Comparison of ENCODE assay signal across 9 cellular contexts in genomic region chr16:71847096-71847495, GRCh38. TPM values are rescaled to one million over a fixed set of nuclear protein-coding genes. Genes with fewer than 3 reads are reported as not detected.
A peak's percentile ranks its signal among the peaks of the same experiment; 100 is the strongest.
DNase-seq lines count a peak whose midpoint lies in the region; ATAC-seq, FAIRE-seq and TF ChIP-seq lines count a peak whose summit lies in the region.
"Had no signal": no experiment of that assay in that cellular context is flagged by ENCODE, and none has a peak within 500 bp of the region (broad histone marks: within the 10 kb centered on the region; RNA-seq: fewer than 3 reads in every experiment).

No MANE protein-coding gene starts in this region.

- WGBS in A549 (ENCODE audit: missing lambda C conversion rate) = 64% methylated on average over 3 of the region's 3 CpGs

- no peak for TF ChIP-seq RAD21 in A549 (conservative IDR thresholded peaks at IDR 0.05 in 1 of 2, IDR thresholded peaks at IDR 0.05 in 1 of 2)

- H3K27ac Mint-ChIP-seq in brain = peak overlapping the region; percentile 58 to 88 (median 73)
- peak overlapping the region; percentile 94 for H3K27ac Mint-ChIP-seq in mesothelial cell of epicardium

- peaks cover 7% of the 10 kb centered on the region for H3K4me1 ChIP-seq in A549

- FAIRE-seq in A549 (lab: Jason Lieb, UNC) = no peak
- FAIRE-seq: colon had no signal

- no peak for TF ChIP-seq CTCF in A549 (IDR thresholded peaks at IDR 0.05)
- TF ChIP-seq CTCF in HL-60 (IDR thresholded peaks at IDR 0.05; ENCODE audit: insufficient read depth, low read length) = no peak
- no peak for TF ChIP-seq CTCF in brain (conservative IDR thresholded peaks at IDR 0.05)
- no peak for TF ChIP-seq CTCF in mesothelial cell of epicardium (IDR thresholded peaks at IDR 0.05; ENCODE audit: unreplicated experiment)

- POLR2A ChIA-PET in A549 (lab: Yijun Ruan, JAX) = interaction anchor here (1.0 kb wide), 1 partner anchor 47 kb away, joined by 4 read pairs; no protein-coding TSS in a partner anchor

- no peaks in the 10 kb centered on the region for H3K9me3 Mint-ChIP-seq in brain
- no peaks in the 10 kb centered on the region for H3K9me3 Mint-ChIP-seq in mesothelial cell of epicardium

- no peak for TF ChIP-seq POLR2A in A549 (IDR thresholded peaks at IDR 0.05; ENCODE audit: low read length)

- H3K36me3 Mint-ChIP-seq in brain (peaks cover 31% of the 10 kb centered on the region), mesothelial cell of epicardium (peaks cover 22% of the 10 kb centered on the region)

- H3K27me3 Mint-ChIP-seq in brain (no peaks in the 10 kb centered on the region), mesothelial cell of epicardium (ENCODE audit: low read depth) (no peaks in the 10 kb centered on the region)

- H3K4me3 Mint-ChIP-seq in brain = peak overlapping the region; percentile 88 to 96 (median 95)
- peak overlapping the region; percentile 89 for H3K4me3 Mint-ChIP-seq in mesothelial cell of epicardium

- peaks cover 18% of the 10 kb centered on the region for H3K4me1 Mint-ChIP-seq in brain
- peaks cover 14% of the 10 kb centered on the region for H3K4me1 Mint-ChIP-seq in mesothelial cell of epicardium

- CTCF ChIA-PET in A549 (lab: Yijun Ruan, JAX) = interaction anchor here (1.2 to 2.4 kb wide), 2 partner anchors 35 to 114 kb away, joined by 3 to 11 read pairs; no protein-coding TSS in a partner anchor

- no peak for DNase-seq in A549 (ENCODE audit: low read depth in 1 of 2, low spot score in 1 of 2)
- DNase-seq in HL-60 (ENCODE audit: low read depth in 1 of 2, low spot score in 1 of 2) = no peak
- no peak for DNase-seq in mesothelial cell of epicardium (ENCODE audit: low spot score in 2 of 2, unreplicated experiment in 2 of 2)
- no peak for DNase-seq in stimulated activated naive CD4-positive, alpha-beta T cell (lab: John Stamatoyannopoulos, UW)
- no peak for DNase-seq in NCI-H2029 treated with DMSO at 0.1 percent for 48 hours (lab: John Stamatoyannopoulos, UW)
- DNase-seq in occipital lobe (lab: John Stamatoyannopoulos, UW) = no peak

- H3K9me3 ChIP-seq in A549 = no peaks in the 10 kb centered on the region

- H3K4me3 ChIP-seq in A549 (peak overlapping the region; percentile 99), HL-60 (replicated peaks; ENCODE audit: insufficient read depth, low read length) (peak overlapping the region; percentile 99; the same call in 1 of the 2 replicates)

- no peaks in the 10 kb centered on the region for H3K27me3 ChIP-seq in HL-60 (ENCODE audit: insufficient read depth, poor library complexity, severe bottlenecking)

- ATAC-seq in A549 = no peak
- no peak for ATAC-seq in HG03045 (IDR thresholded peaks at IDR 0.05; ENCODE audit: unreplicated experiment)

- no peak for TF ChIP-seq EP300 in A549 (IDR thresholded peaks at IDR 0.05)

- no peak overlapping the region for H3K27ac ChIP-seq in A549
- no peak overlapping the region for H3K27ac ChIP-seq in HL-60 (replicated peaks)

- H3K4me2 ChIP-seq in A549 = peak overlapping the region; percentile 99

TF ChIP-seq in A549, 52 proteins besides CTCF, POLR2A, EP300 and RAD21:
- TF ChIP-seq ZNF302 (CRISPR knock-in tag; IDR thresholded peaks at IDR 0.05) (no peak), NPAS2 (CRISPR knock-in tag; IDR thresholded peaks at IDR 0.05; ENCODE audit: borderline replicate concordance) (no peak), CHD4 (IDR thresholded peaks at IDR 0.05; ENCODE audit: borderline replicate concordance) (no peak), MAFK (IDR thresholded peaks at IDR 0.05; ENCODE audit: partially characterized antibody) (no peak), GATA3 (IDR thresholded peaks at IDR 0.05; ENCODE audit: borderline replicate concordance) (no peak), HOXB13 (CRISPR knock-in tag; IDR thresholded peaks at IDR 0.05; ENCODE audit: low read depth) (no peak), TP53 (CRISPR knock-in tag; IDR thresholded peaks at IDR 0.05) (no peak), MYC (IDR thresholded peaks at IDR 0.05; ENCODE audit: borderline replicate concordance, low read length) (no peak), ESRRA (IDR thresholded peaks at IDR 0.05; ENCODE audit: borderline replicate concordance, low read length) (no peak), MAZ (IDR thresholded peaks at IDR 0.05; ENCODE audit: borderline replicate concordance, low read depth, low read length) (no peak), CBX8 (IDR thresholded peaks at IDR 0.05) (no peak), KDM1A (IDR thresholded peaks at IDR 0.05; ENCODE audit: low read depth) (no peak), KDM5A (IDR thresholded peaks at IDR 0.05) (no peak), HDAC2 (IDR thresholded peaks at IDR 0.05) (no peak)

RNA-seq across cellular contexts. Expression of gene ATXN1L, which starts 1.3 kb away (rescaled TPM):
- polyA plus RNA-seq in A549 (2011; rRNA removed) = 16.9 and 18.2 TPM in 2 replicates
- polyA plus RNA-seq in A549 (2012; cell fraction: cytosol; rRNA removed) = 7.9 and 10.5 TPM in 2 replicates
- polyA plus RNA-seq in A549 (2012; cell fraction: nucleus; rRNA removed) = 11.3 and 13.5 TPM in 2 replicates
- polyA plus RNA-seq in A549 (2017; fragmentation: RNase III; extraction: RNeasy Plus Mini Kit Qiagen cat#74134 plus additional on column Dnase treatment) = 16.2 to 17.7 TPM (median 17.4 TPM) in 3 replicates
- polyA minus RNA-seq in A549 (2011; rRNA and poly(A)+ RNA removed) = 20.2 and 20.8 TPM in 2 replicates
- 17.6 TPM for polyA plus RNA-seq in brain (ENCODE audit: insufficient read depth, low read depth, low replicate concordance)
- total RNA-seq in mesothelial cell of epicardium = 31.6 to 32.5 TPM (median 31.9 TPM) in 3 replicates
- total RNA-seq in occipital lobe = 10.5 TPM

RNA-seq across cellular contexts. Expression of gene ZNF821, which starts 36.9 kb away (rescaled TPM):
- polyA plus RNA-seq in A549 (2011; rRNA removed) (3.6 and 4.5 TPM in 2 replicates), A549 (2017; fragmentation: RNase III; extraction: RNeasy Plus Mini Kit Qiagen cat#74134 plus additional on column Dnase treatment) (2.7 to 3.8 TPM (median 3.4 TPM) in 3 replicates), brain (ENCODE audit: insufficient read depth, low read depth, low replicate concordance) (59.7 TPM)
- 4.0 and 4.3 TPM in 2 replicates for polyA plus RNA-seq in A549 (2012; cell fraction: cytosol; rRNA removed)
- polyA plus RNA-seq in A549 (2012; cell fraction: nucleus; rRNA removed) = 5.2 and 6.0 TPM in 2 replicates
- 3.5 and 5.4 TPM in 2 replicates for polyA minus RNA-seq in A549 (2011; rRNA and poly(A)+ RNA removed)
- total RNA-seq in mesothelial cell of epicardium (25.2 to 28.8 TPM (median 27.1 TPM) in 3 replicates), occipital lobe (35.1 TPM)

RNA-seq across cellular contexts. Expression of gene AP1G1, which starts 38.5 kb away (rescaled TPM):
- polyA plus RNA-seq in A549 (2011; rRNA removed) (85.6 and 98.0 TPM in 2 replicates), A549 (2017; fragmentation: RNase III; extraction: RNeasy Plus Mini Kit Qiagen cat#74134 plus additional on column Dnase treatment) (38.1 to 40.7 TPM (median 38.6 TPM) in 3 replicates), brain (ENCODE audit: insufficient read depth, low read depth, low replicate concordance) (31.3 TPM)
- polyA plus RNA-seq in A549 (2012; cell fraction: cytosol; rRNA removed) = 24.0 and 27.9 TPM in 2 replicates
- 31.3 and 54.0 TPM in 2 replicates for polyA plus RNA-seq in A549 (2012; cell fraction: nucleus; rRNA removed)
- 158 and 173 TPM in 2 replicates for polyA minus RNA-seq in A549 (2011; rRNA and poly(A)+ RNA removed)
- total RNA-seq in mesothelial cell of epicardium (103 to 109 TPM (median 108 TPM) in 3 replicates), occipital lobe (119 TPM)

RNA-seq across cellular contexts. Expression of gene IST1, which starts 48.2 kb away (rescaled TPM):
- polyA plus RNA-seq in A549 (2011; rRNA removed) (290 and 297 TPM in 2 replicates), A549 (2017; fragmentation: RNase III; extraction: RNeasy Plus Mini Kit Qiagen cat#74134 plus additional on column Dnase treatment) (178 to 184 TPM (median 183 TPM) in 3 replicates), brain (ENCODE audit: insufficient read depth, low read depth, low replicate concordance) (221 TPM)
- 112 and 121 TPM in 2 replicates for polyA plus RNA-seq in A549 (2012; cell fraction: cytosol; rRNA removed)
- polyA plus RNA-seq in A549 (2012; cell fraction: nucleus; rRNA removed) = 118 and 185 TPM in 2 replicates
- 182 and 221 TPM in 2 replicates for polyA minus RNA-seq in A549 (2011; rRNA and poly(A)+ RNA removed)
- total RNA-seq in mesothelial cell of epicardium (307 to 309 TPM (median 309 TPM) in 3 replicates), occipital lobe (122 TPM)
